ENCODE assay signal across 8 cellular contexts in the genomic region with DNA sequence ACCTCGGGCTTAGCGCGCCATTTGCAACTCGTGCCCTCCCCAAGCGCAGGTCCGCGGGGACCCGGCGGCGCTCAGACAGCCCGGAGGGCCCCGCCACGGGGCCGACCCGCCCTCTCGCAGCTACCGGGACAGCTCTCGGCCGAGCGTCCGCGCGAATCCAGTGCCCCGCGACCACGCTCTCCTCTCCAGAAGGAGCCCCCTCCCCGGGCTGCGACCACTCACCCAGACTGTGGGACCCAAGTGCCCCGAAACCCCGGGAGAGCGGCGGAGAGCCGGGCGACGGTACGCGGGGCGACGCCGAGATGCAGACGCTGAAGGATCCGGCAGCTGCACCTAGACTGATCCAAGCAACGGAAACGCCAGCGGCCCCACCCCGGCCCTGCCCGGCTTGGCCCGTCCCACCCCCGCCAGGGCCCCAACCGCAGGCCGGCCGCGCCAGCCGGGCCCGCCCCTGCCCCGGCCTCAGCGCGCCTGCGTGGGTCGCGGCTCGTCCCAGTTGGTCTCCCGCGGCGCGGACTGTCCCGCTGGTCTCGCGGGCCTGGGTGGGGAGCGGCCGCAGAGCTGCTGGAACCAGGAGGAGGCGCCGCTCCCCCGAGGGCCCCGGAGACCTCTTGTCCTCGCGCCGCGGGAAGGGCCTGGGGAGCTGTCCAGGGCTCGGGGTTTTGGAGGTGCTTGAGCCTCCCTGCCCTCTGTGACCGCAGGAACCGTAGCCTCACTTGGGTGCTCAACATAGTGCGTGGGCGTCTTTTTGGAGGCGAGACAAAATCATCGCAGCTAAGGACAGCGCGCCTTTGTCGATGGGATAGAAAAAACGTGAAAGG. TPM values are rescaled to one million over a fixed set of nuclear protein-coding genes. Genes with fewer than 3 reads are reported as not detected.
DNase-seq lines count a peak whose midpoint lies in the region; ATAC-seq and TF ChIP-seq lines count a peak whose summit lies in the region.

A gene (minus strand): TSS at position 340 of the 821 bp plus-strand sequence. CDS start 391 bp downstream, outside the sequence.

- H3K4me3 ChIP-seq in testis: peak within 1 kb of the TSS; percentile 84 to 99

- no peaks in the 10 kb centered on the region for H3K9me3 Mint-ChIP-seq in IgD-negative memory B cell
- no peaks in the 10 kb centered on the region for H3K9me3 Mint-ChIP-seq in activated naive CD4-positive, alpha-beta T cell treated with anti-CD3 and anti-CD28 coated beads, Interleukin-2, amount 10 ng/mL, durations not matched to agents 7 days and 5 days

- H3K27me3 Mint-ChIP-seq in IgD-negative memory B cell: peaks cover 2% of the 10 kb centered on the region
- peaks cover 35% of the 10 kb centered on the region for H3K27me3 Mint-ChIP-seq in activated naive CD4-positive, alpha-beta T cell treated with anti-CD3 and anti-CD28 coated beads, Interleukin-2, amount 10 ng/mL, durations not matched to agents 7 days and 5 days

- H3K4me1 ChIP-seq in testis: peaks cover 28% of the 10 kb centered on the region

- no peaks in the 10 kb centered on the region for H3K9me3 ChIP-seq in testis

- no peak for TF ChIP-seq POLR2A in testis (IDR thresholded peaks at IDR 0.05)

- H3K27me3 ChIP-seq in testis: no peaks in the 10 kb centered on the region

- no peaks in the 10 kb centered on the region for H3K36me3 ChIP-seq in testis (ENCODE audit: low read depth, missing control alignments)

- peak; percentile 91 for ATAC-seq in GM21529 (IDR thresholded peaks at IDR 0.05; ENCODE audit: unreplicated experiment)

- CTCF ChIA-PET in activated naive CD4-positive, alpha-beta T cell treated with anti-CD3 and anti-CD28 coated beads, Interleukin-2, amount 10 ng/mL, durations not matched to agents 7 days and 5 days (lab: Charles Lee): interaction anchor here (1.1 to 1.8 kb wide), 5 partner anchors 11 to 105 kb away, joined by 3 to 5 read pairs (median 3); a partner anchor contains a TSS

- 0 to 1% methylated on average over 11 to 80 of the region's 90 CpGs for WGBS in testis, 2 donors

- peaks cover 16 to 27% (median 24%) of the 10 kb centered on the region in 3 donors for H3K4me1 Mint-ChIP-seq in IgD-negative memory B cell
- peaks cover 47% of the 10 kb centered on the region for H3K4me1 Mint-ChIP-seq in activated naive CD4-positive, alpha-beta T cell treated with anti-CD3 and anti-CD28 coated beads, Interleukin-2, amount 10 ng/mL, durations not matched to agents 7 days and 5 days

- peak in 1 of 3 experiments; percentile 5 for TF ChIP-seq CTCF in testis (IDR thresholded peaks at IDR 0.05)

- H3K27ac Mint-ChIP-seq in IgD-negative memory B cell: peak within 1 kb of the TSS; percentile 90 to 91 (median 90)
- peak within 1 kb of the TSS; percentile 93 for H3K27ac Mint-ChIP-seq in activated naive CD4-positive, alpha-beta T cell treated with anti-CD3 and anti-CD28 coated beads, Interleukin-2, amount 10 ng/mL, durations not matched to agents 7 days and 5 days

- H3K27ac ChIP-seq in testis: peak within 1 kb of the TSS; percentile 94 to 97

- DNase-seq in EL (peak; percentile 91), SK-MEL-5 (ENCODE audit: low read depth, low spot score) (peak; percentile 86), germinal center (ENCODE audit: low spot score) (peak; percentile 76), occipital lobe (lab: John Stamatoyannopoulos, UW) (peak; percentile 81), testis (peak; percentile 91)
- peak; percentile 85 for DNase-seq in activated naive CD4-positive, alpha-beta T cell treated with anti-CD3 and anti-CD28 coated beads, Interleukin-2, amount 10 ng/mL, durations not matched to agents 7 days and 5 days

- in situ Hi-C loops in SK-MEL-5 (cut with HindIII; ENCODE audit: low pct_unique_long_range_greater_than_20kb, low sequenced_read_pairs): no loop called here

- H3K36me3 Mint-ChIP-seq in IgD-negative memory B cell: peaks cover 5% of the 10 kb centered on the region
- peaks cover 24% of the 10 kb centered on the region for H3K36me3 Mint-ChIP-seq in activated naive CD4-positive, alpha-beta T cell treated with anti-CD3 and anti-CD28 coated beads, Interleukin-2, amount 10 ng/mL, durations not matched to agents 7 days and 5 days

- intact Hi-C loops in testis (cut with DNase I; ENCODE audit: low total_unique reads): no loop called here

- H3K4me3 Mint-ChIP-seq in IgD-negative memory B cell: peak within 1 kb of the TSS; percentile 97 to 98 (median 97)
- H3K4me3 Mint-ChIP-seq in activated naive CD4-positive, alpha-beta T cell treated with anti-CD3 and anti-CD28 coated beads, Interleukin-2, amount 10 ng/mL, durations not matched to agents 7 days and 5 days: peak within 1 kb of the TSS; percentile 88

RNA-seq across cellular contexts. Expression of the gene that starts here (rescaled TPM):
- polyA plus RNA-seq in IgD-negative memory B cell (170 TPM), testis (ENCODE audit: insufficient read depth, low read depth, low replicate concordance) (250 TPM)
- 1,224 and 1,287 TPM in 2 replicates for total RNA-seq in SK-MEL-5 (2014; rRNA removed; shearing (Covaris generic))
- 932 and 1,082 TPM in 2 replicates for polyA plus RNA-seq in SK-MEL-5 (2015; cell fraction: cytosol; rRNA removed)
- 799 and 1,073 TPM in 2 replicates for polyA plus RNA-seq in SK-MEL-5 (2015; cell fraction: nucleus; rRNA removed)
- total RNA-seq in occipital lobe (41.0 TPM), testis (100 to 1,000 TPM; 193 to 264 TPM)

Comparison
In these comparisons a context has a peak if more than half of its experiments do, and no peak if none do; other contexts are left out.
1. Peak in every context shown above with its lines: DNase-seq, ATAC-seq, H3K4me3 ChIP-seq and H3K27ac ChIP-seq.